In genomic region chr15:77672110-77672509, GRCh38 we compare ENCODE assay signal across 10 cellular contexts. TPM values are rescaled to one million over a fixed set of nuclear protein-coding genes. Genes with fewer than 3 reads are reported as not detected.
"Had no signal": no experiment of that assay in that cellular context is flagged by ENCODE, and none has a peak within 500 bp of the region (broad histone marks: within the 10 kb centered on the region; RNA-seq: fewer than 3 reads in every experiment).

No MANE protein-coding gene starts in this region.

- H3K4me2 ChIP-seq: GM23338 had no signal

- FAIRE-seq: H1, H54, HepG2 had no signal

- H3K36me3 Mint-ChIP-seq: IgD-negative memory B cell had no signal

- H3K27ac Mint-ChIP-seq: GM23338, H9, HFFc6, IgD-negative memory B cell had no signal

- H3K9me3 Mint-ChIP-seq: GM23338, H9, HFFc6, IgD-negative memory B cell had no signal

- H3K4me3 Mint-ChIP-seq: GM23338, H9, HFFc6, IgD-negative memory B cell had no signal

- H3K27ac ChIP-seq: HL-60 had no signal

- ATAC-seq: HepG2 had no signal

- H3K4me1 Mint-ChIP-seq: GM23338, IgD-negative memory B cell had no signal

- DNase-seq: H9, HCEC 1CT, HFFc6, KBM-7 had no signal

- H3K4me3 ChIP-seq: GM23338 had no signal

RNA-seq across cellular contexts. Expression of gene LINGO1, which starts 39.4 kb away (rescaled TPM):
- total RNA-seq: HepG2 had no signal
- polyA plus RNA-seq: IgD-negative memory B cell had no signal
